10 cellular contexts compared by ENCODE assay signal in genomic region chr10:8060010-8060703, GRCh38. TPM values are rescaled to one million over a fixed set of nuclear protein-coding genes. Genes with fewer than 3 reads are reported as not detected.
DNase-seq lines count a peak whose midpoint lies in the region; ATAC-seq and TF ChIP-seq lines count a peak whose summit lies in the region.
"Had no signal": no experiment of that assay in that cellular context is flagged by ENCODE, and none has a peak within 500 bp of the region (broad histone marks: within the 10 kb centered on the region; RNA-seq: fewer than 3 reads in every experiment).

No MANE protein-coding gene starts in this region.

- no peaks in the 10 kb centered on the region for H3K79me2 ChIP-seq in MM.1S (ENCODE audit: low read length)

- H3K27ac Mint-ChIP-seq in activated naive CD8-positive, alpha-beta T cell treated with anti-CD3 and anti-CD28 coated beads, Interleukin-2, amount 10 ng/mL, durations not matched to agents 7 days and 5 days, result peak overlapping the region; percentile 92

- TF ChIP-seq CTCF in MM.1S (IDR thresholded peaks at IDR 0.05; ENCODE audit: low read length), result no peak

- no peaks in the 10 kb centered on the region for H3K27me3 ChIP-seq in MM.1S (replicated peaks; ENCODE audit: insufficient read depth, low read length)

- H4K20me1 ChIP-seq in MM.1S (ENCODE audit: insufficient read depth, low read length), result no peaks in the 10 kb centered on the region

- H3K4me3 Mint-ChIP-seq in activated naive CD8-positive, alpha-beta T cell treated with anti-CD3 and anti-CD28 coated beads, Interleukin-2, amount 10 ng/mL, durations not matched to agents 7 days and 5 days, result peak overlapping the region; percentile 91

- H2AFZ ChIP-seq in MM.1S (ENCODE audit: low read length), result peak overlapping the region; percentile 71

- POLR2A ChIA-PET in activated naive CD8-positive, alpha-beta T cell treated with anti-CD3 and anti-CD28 coated beads, Interleukin-2, amount 10 ng/mL, durations not matched to agents 7 days and 5 days (lab: Charles Lee), result interaction anchor here (0.7 to 4.2 kb wide), 16 partner anchors 11 to 384 kb away, joined by 3 to 30 read pairs (median 4); no protein-coding TSS in a partner anchor

- peak overlapping the region; percentile 28; the same call in 1 of the 2 replicates for H3K9ac ChIP-seq in MM.1S (ENCODE audit: low read length)

- H3K4me1 ChIP-seq in MM.1S (ENCODE audit: low read length), result no peaks in the 10 kb centered on the region

- H3K4me3 ChIP-seq in MM.1S (ENCODE audit: low read length), result peak overlapping the region; percentile 47

- peak overlapping the region; percentile 43; the same call in 1 of the 2 replicates for H3K27ac ChIP-seq in MM.1S (ENCODE audit: low read length)
- H3K27ac ChIP-seq: HL-60 had no signal

- H3K36me3 ChIP-seq in MM.1S (replicated peaks; ENCODE audit: insufficient read depth, low read length), result no peaks in the 10 kb centered on the region

- H3K9me3 Mint-ChIP-seq in activated naive CD8-positive, alpha-beta T cell treated with anti-CD3 and anti-CD28 coated beads, Interleukin-2, amount 10 ng/mL, durations not matched to agents 7 days and 5 days, result no peaks in the 10 kb centered on the region

- peak overlapping the region; percentile 61 for H3K4me2 ChIP-seq in MM.1S (ENCODE audit: low read depth, low read length)

- no peaks in the 10 kb centered on the region for H3F3A ChIP-seq in MM.1S (ENCODE audit: insufficient read depth, low read length)

- H3K36me3 Mint-ChIP-seq in activated naive CD8-positive, alpha-beta T cell treated with anti-CD3 and anti-CD28 coated beads, Interleukin-2, amount 10 ng/mL, durations not matched to agents 7 days and 5 days, result peaks cover 71% of the 10 kb centered on the region

- peak; percentile 31 for DNase-seq in EL
- peak; percentile 71 for DNase-seq in MM.1S
- peak; percentile 70 for DNase-seq in activated naive CD8-positive, alpha-beta T cell treated with anti-CD3 and anti-CD28 coated beads, Interleukin-2, amount 10 ng/mL, durations not matched to agents 7 days and 5 days
- DNase-seq in renal cortical epithelial cell (ENCODE audit: low read depth), result peak; percentile 15
- no peak for DNase-seq in ureter (ENCODE audit: low spot score)
- DNase-seq in NCI-H2081 treated with DMSO at 0.1 percent for 48 hours (lab: John Stamatoyannopoulos, UW), result no peak

- H3K9me2 ChIP-seq in MM.1S (replicated peaks; ENCODE audit: insufficient read depth, low read length), result no peaks in the 10 kb centered on the region

- ATAC-seq in GM21737 (IDR thresholded peaks at IDR 0.05; ENCODE audit: unreplicated experiment), result peak; percentile 45
- ATAC-seq in activated naive CD8-positive, alpha-beta T cell treated with anti-CD3 and anti-CD28 coated beads, Interleukin-2, amount 10 ng/mL, durations not matched to agents 7 days and 5 days (ENCODE audit: low read depth), result peak; percentile 58
- no peak for ATAC-seq in GM21717 (IDR thresholded peaks at IDR 0.05; ENCODE audit: unreplicated experiment)

- peaks cover 57% of the 10 kb centered on the region for H3K4me1 Mint-ChIP-seq in activated naive CD8-positive, alpha-beta T cell treated with anti-CD3 and anti-CD28 coated beads, Interleukin-2, amount 10 ng/mL, durations not matched to agents 7 days and 5 days

- no peaks in the 10 kb centered on the region for H3K9me3 ChIP-seq in MM.1S (replicated peaks; ENCODE audit: insufficient read depth, low read length)

- H3K27me3 Mint-ChIP-seq in activated naive CD8-positive, alpha-beta T cell treated with anti-CD3 and anti-CD28 coated beads, Interleukin-2, amount 10 ng/mL, durations not matched to agents 7 days and 5 days, result no peaks in the 10 kb centered on the region

RNA-seq across cellular contexts. Expression of gene GATA3, which starts 5.7 kb away (rescaled TPM):
- 10 to 100 TPM; 48.3 to 49.1 TPM for total RNA-seq in activated naive CD8-positive, alpha-beta T cell treated with anti-CD3 and anti-CD28 coated beads, Interleukin-2, amount 10 ng/mL, durations not matched to agents 7 days and 5 days
- total RNA-seq in renal cortical epithelial cell (0.52 and 3.9 TPM in 2 replicates), ureter (310 TPM)
- total RNA-seq: fibroblast of lung had no signal

Comparison
In these comparisons a context has a peak if more than half of its experiments do, and no peak if none do; other contexts are left out.
1. DNase-seq: peak in EL (single experiment), MM.1S (single experiment), activated naive CD8-positive, alpha-beta T cell treated with anti-CD3 and anti-CD28 coated beads, Interleukin-2, amount 10 ng/mL, durations not matched to agents 7 days and 5 days (single experiment) and renal cortical epithelial cell (single experiment); none in ureter (single experiment) and NCI-H2081 treated with DMSO at 0.1 percent for 48 hours (single experiment).
2. RNA of gene GATA3, which starts 5.7 kb away (total RNA-seq): 310 TPM in ureter (single experiment) and 48.3 to 49.1 TPM in activated naive CD8-positive, alpha-beta T cell treated with anti-CD3 and anti-CD28 coated beads, Interleukin-2, amount 10 ng/mL, durations not matched to agents 7 days and 5 days; 0.52 to 3.9 TPM in renal cortical epithelial cell; every median in the first group is over 10 times any median in the second.